10 cellular contexts compared by ENCODE assay signal in the genomic region with DNA sequence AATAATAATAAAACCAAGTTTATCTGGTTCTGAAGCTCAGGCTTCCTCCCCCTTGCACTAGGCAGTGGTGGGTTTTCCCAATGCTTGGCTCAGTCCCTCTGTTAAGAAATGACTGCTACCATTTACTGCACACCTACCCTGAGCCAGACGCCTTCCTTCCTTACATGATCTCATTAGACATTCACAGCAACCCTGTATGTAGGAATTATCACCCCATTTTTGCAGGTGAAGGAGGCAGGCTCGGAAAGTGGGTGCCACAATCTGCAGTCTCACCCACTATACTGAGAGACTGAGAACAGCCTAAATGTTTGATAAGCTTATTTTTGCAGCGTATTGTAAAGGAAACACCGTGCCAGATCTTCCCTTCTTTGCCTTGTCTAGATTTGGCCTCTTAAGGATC. TPM values are rescaled to one million over a fixed set of nuclear protein-coding genes. Genes with fewer than 3 reads are reported as not detected.
"Had no signal": no experiment of that assay in that cellular context is flagged by ENCODE, and none has a peak within 500 bp of the region (broad histone marks: within the 10 kb centered on the region; RNA-seq: fewer than 3 reads in every experiment).

No MANE protein-coding gene starts in this region.

- ATAC-seq: HCT116, HepG2 had no signal

- DNase-seq: GM23248, H7, HFFc6 had no signal

- H2AFZ ChIP-seq: GM23248 had no signal

- H3K36me3 ChIP-seq: HAP-1 had no signal

- FAIRE-seq: HepG2 had no signal

- H3K9me3 ChIP-seq: HAP-1 had no signal

- H3K27ac ChIP-seq: GM23248, HL-60 had no signal

- H3K4me1 ChIP-seq: HAP-1 had no signal

- H3K9ac ChIP-seq: GM23248 had no signal

- H3K4me3 ChIP-seq: GM23248, HAP-1 had no signal

RNA-seq across cellular contexts. Expression of a gene that starts 18.3 kb away (rescaled TPM):
- total RNA-seq: HepG2 had no signal
- polyA plus RNA-seq: GM23248, HepG2, IgD-negative memory B cell had no signal

RNA-seq across cellular contexts. Expression of a gene that starts 35.3 kb away (rescaled TPM):
- total RNA-seq: GM23248, H4, HepG2, HT1080 had no signal
- polyA plus RNA-seq: GM23248, HepG2, IgD-negative memory B cell had no signal

RNA-seq across cellular contexts. Expression of a gene that starts 47.0 kb away (rescaled TPM):
- total RNA-seq: GM23248, HepG2, HFFc6, HT1080 had no signal
- polyA plus RNA-seq: GM23248, HepG2, IgD-negative memory B cell had no signal
